In genomic region chr9:16131269-16131668, GRCh38 we compare ENCODE assay signal across 1 cellular context.
TF ChIP-seq lines count a peak whose summit lies in the region.

No MANE protein-coding gene starts in this region.

TF ChIP-seq in GM12878, 131 proteins besides CTCF, POLR2A, EP300 and RAD21 (continued from another document):
- TF ChIP-seq ZBTB4 (CRISPR knock-in tag; IDR thresholded peaks at IDR 0.05), result no peak
- TF ChIP-seq SUZ12 (IDR thresholded peaks at IDR 0.05; ENCODE audit: unreplicated experiment), result no peak
- TF ChIP-seq HDGF (IDR thresholded peaks at IDR 0.05), result no peak
- TF ChIP-seq ATF7 (IDR thresholded peaks at IDR 0.05; ENCODE audit: low read depth), result no peak
- no peak for TF ChIP-seq NFIC (IDR thresholded peaks at IDR 0.05; ENCODE audit: low read depth, low read length)
TF ChIP-seq in GM12878: peak in this region for 0.
